ENCODE assay signal across 16 cellular contexts in genomic region chr11:109933126-109933525, GRCh38.
"Had no signal": no experiment of that assay in that cellular context is flagged by ENCODE, and none has a peak within 500 bp of the region (broad histone marks: within the 10 kb centered on the region; RNA-seq: fewer than 3 reads in every experiment).

No MANE protein-coding gene starts in this region.

- ATAC-seq: activated naive CD8-positive, alpha-beta T cell treated with anti-CD3 and anti-CD28 coated beads, Interleukin-2, amount 50 U/mL, for 24 hours; heart left ventricle; left lobe of liver; stimulated activated naive CD8-positive, alpha-beta T cell treated with anti-CD3 and anti-CD28 coated beads, Interleukin-15, amount 100 ng/mL, for 72 hours; WTC11 had no signal

- H3K27me3 ChIP-seq: heart left ventricle, ovary, testis had no signal

- H3K36me3 ChIP-seq: heart left ventricle, ovary had no signal

- H3K4me3 ChIP-seq: heart left ventricle, ovary, testis had no signal

- FAIRE-seq: islet of Langerhans had no signal

- H3K27ac ChIP-seq: heart left ventricle, ovary, testis had no signal

- H3K9me3 ChIP-seq: heart left ventricle, ovary, testis had no signal

- H3K4me1 ChIP-seq: heart left ventricle, testis had no signal

- DNase-seq: activated CD4-positive, alpha-beta T cell treated with anti-CD3 and anti-CD28 coated beads for 48 hours; activated naive CD4-positive, alpha-beta T cell treated with Interleukin-2 at 50 U/mL for 16 hours; activated naive CD8-positive, alpha-beta T cell treated with anti-CD3 and anti-CD28 coated beads, Interleukin-2, amount 50 U/mL, for 24 hours; cerebellar nuclear complex; dermis blood vessel endothelial cell; foreskin melanocyte; heart left ventricle; nephron progenitor cell; ovary; stimulated activated CD4-positive, alpha-beta T cell treated with anti-CD3 and anti-CD28 coated beads, Interleukin-4, amount 100 ng/mL, for 1 hour; stimulated activated CD8-positive, alpha-beta memory T cell treated with anti-CD3 and anti-CD28 coated beads, Interleukin-4, amount 100 ng/mL, for 48 hours; stimulated activated naive CD8-positive, alpha-beta T cell treated with anti-CD3 and anti-CD28 coated beads, Interleukin-15, amount 100 ng/mL, for 72 hours; testis had no signal
